ENCODE assay signal across 36 cellular contexts in the genomic region with DNA sequence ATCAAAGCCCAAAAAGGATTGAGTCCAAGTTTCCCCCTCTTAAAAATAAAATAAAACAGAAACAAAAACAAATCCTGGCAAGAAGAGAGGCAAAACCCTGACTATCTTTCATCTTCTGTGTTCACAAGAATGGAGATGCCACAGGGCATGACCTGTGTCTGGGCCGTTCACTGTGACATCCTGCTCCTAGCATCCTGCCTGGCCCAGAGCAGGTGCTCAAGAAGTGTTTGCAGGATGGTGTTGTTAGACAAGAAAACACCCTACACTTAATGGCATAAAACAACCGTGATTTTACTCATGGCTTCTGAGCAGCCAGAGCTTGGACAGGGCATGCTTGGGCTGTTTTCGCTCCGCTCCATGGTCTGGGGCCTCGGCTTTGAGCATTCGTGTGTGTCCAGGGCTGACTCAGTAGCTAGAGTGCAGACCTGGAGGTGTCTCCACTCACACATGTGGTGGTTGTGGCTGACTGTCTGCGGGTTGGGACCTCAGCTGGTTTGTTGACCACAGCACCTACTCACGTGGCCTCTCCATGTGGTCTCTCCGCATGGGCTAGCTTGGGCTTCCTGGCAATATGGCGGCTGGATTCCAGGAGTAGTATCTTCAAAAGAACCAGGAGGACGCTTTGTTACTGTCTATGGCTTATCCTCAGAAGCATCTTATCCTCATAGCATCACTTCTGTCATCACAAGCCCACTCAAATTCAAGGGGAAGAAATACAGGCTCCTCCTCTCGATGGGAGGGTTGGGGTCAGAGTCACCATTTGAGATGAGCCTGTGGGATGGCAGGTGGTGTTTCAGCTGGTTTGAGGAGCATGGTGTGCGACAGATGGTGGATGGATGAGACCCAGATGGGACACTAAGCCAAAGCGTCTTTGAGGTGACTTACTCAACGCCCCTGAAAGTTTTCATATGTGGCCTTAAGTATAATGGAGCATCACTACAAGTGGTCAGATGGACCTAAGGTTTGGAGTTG. TPM values are rescaled to one million over a fixed set of nuclear protein-coding genes. Genes with fewer than 3 reads are reported as not detected.
DNase-seq lines count a peak whose midpoint lies in the region; ATAC-seq and TF ChIP-seq lines count a peak whose summit lies in the region.
"Had no signal": no experiment of that assay in that cellular context is flagged by ENCODE, and none has a peak within 500 bp of the region (broad histone marks: within the 10 kb centered on the region; RNA-seq: fewer than 3 reads in every experiment).

No MANE protein-coding gene starts in this region.

- TF ChIP-seq POLR2A in thyroid gland (IDR thresholded peaks at IDR 0.05) = no peak

- intact Hi-C loops in thyroid gland (cut with DNase I) = no loop called here

- H3K79me2 ChIP-seq in neural progenitor cell (ENCODE audit: low read depth) = no peaks in the 10 kb centered on the region

- H3K4me1 ChIP-seq in neural progenitor cell (no peaks in the 10 kb centered on the region), thyroid gland (no peaks in the 10 kb centered on the region)
- H3K4me1 ChIP-seq: BE2C, body of pancreas, colonic mucosa had no signal

- H3K4me3 ChIP-seq in neural progenitor cell = no peak overlapping the region
- no peak overlapping the region for H3K4me3 ChIP-seq in thyroid gland (replicated peaks in 1 of 3)
- H3K4me3 ChIP-seq: adrenal gland, body of pancreas, colonic mucosa, heart left ventricle, smooth muscle cell had no signal

- peaks cover 2% of the 10 kb centered on the region for H3K9me3 Mint-ChIP-seq in neural progenitor cell
- H3K9me3 Mint-ChIP-seq: activated naive CD4-positive, alpha-beta T cell treated with anti-CD3 and anti-CD28 coated beads for 36 hours; stimulated activated naive CD8-positive, alpha-beta T cell treated with anti-CD3 and anti-CD28 coated beads, Interleukin-15, amount 100 ng/mL, for 72 hours; T-helper 1 cell treated with Interleukin-12 subunit alpha and Interleukin-12 subunit beta and Interleukin-4 antibody, amounts not matched to agents 30 μg/mL and 1 μg/mL, for 36 hours had no signal

- TF ChIP-seq CTCF in VCaP (conservative IDR thresholded peaks at IDR 0.05) = no peak
- TF ChIP-seq CTCF in neural progenitor cell (IDR thresholded peaks at IDR 0.05) = no peak
- TF ChIP-seq CTCF in thyroid gland (IDR thresholded peaks at IDR 0.05) = no peak

- no peak overlapping the region for H3K4me3 Mint-ChIP-seq in neural progenitor cell
- H3K4me3 Mint-ChIP-seq: activated CD4-positive, alpha-beta memory T cell treated with anti-CD3 and anti-CD28 coated beads for 36 hours; activated naive CD4-positive, alpha-beta T cell treated with anti-CD3 and anti-CD28 coated beads for 36 hours; HFFc6; IgD-negative memory B cell; naive thymus-derived CD4-positive, alpha-beta T cell; stimulated activated naive CD8-positive, alpha-beta T cell treated with anti-CD3 and anti-CD28 coated beads, Interleukin-15, amount 100 ng/mL, for 72 hours; T-helper 1 cell treated with Interleukin-12 subunit alpha and Interleukin-12 subunit beta and Interleukin-4 antibody, amounts not matched to agents 30 μg/mL and 1 μg/mL, for 36 hours had no signal

- H3K27ac Mint-ChIP-seq in neural progenitor cell = peak overlapping the region; percentile 29
- H3K27ac Mint-ChIP-seq: activated CD4-positive, alpha-beta memory T cell treated with anti-CD3 and anti-CD28 coated beads for 36 hours; activated naive CD4-positive, alpha-beta T cell treated with anti-CD3 and anti-CD28 coated beads for 36 hours; HFFc6; IgD-negative memory B cell; stimulated activated naive CD8-positive, alpha-beta T cell treated with anti-CD3 and anti-CD28 coated beads, Interleukin-15, amount 100 ng/mL, for 72 hours; T-helper 1 cell treated with Interleukin-12 subunit alpha and Interleukin-12 subunit beta and Interleukin-4 antibody, amounts not matched to agents 30 μg/mL and 1 μg/mL, for 36 hours had no signal

- H3K27ac ChIP-seq in VCaP = peak overlapping the region; percentile 58
- H3K27ac ChIP-seq in epithelial cell of prostate = peak overlapping the region; percentile 25
- H3K27ac ChIP-seq in neural progenitor cell = no peak overlapping the region
- H3K27ac ChIP-seq in thyroid gland = peak overlapping the region in 2 of 3 donors; percentile 17 to 33
- H3K27ac ChIP-seq: colonic mucosa had no signal

- no peak overlapping the region for H2AFZ ChIP-seq in neural progenitor cell (replicated peaks)

- peaks cover 35% of the 10 kb centered on the region for H3K4me1 Mint-ChIP-seq in neural progenitor cell
- H3K4me1 Mint-ChIP-seq: IgD-negative memory B cell had no signal

- H4K20me1 ChIP-seq in neural progenitor cell (ENCODE audit: low read depth) = peaks cover 4% of the 10 kb centered on the region

- DNase-seq in epithelial cell of prostate (ENCODE audit: low read depth, low spot score) (no peak), neural progenitor cell (ENCODE audit: low spot score) (no peak), thyroid gland (no peak), NCI-H2081 (lab: John Stamatoyannopoulos, UW) (no peak)
- DNase-seq in activated CD4-positive, CD25-positive, alpha-beta regulatory T cell (lab: John Stamatoyannopoulos, UW) = no peak
- DNase-seq: activated CD4-positive, alpha-beta memory T cell treated with anti-CD3 and anti-CD28 coated beads for 36 hours; activated CD4-positive, CD25-positive, alpha-beta regulatory T cell treated with anti-CD3 and anti-CD28 coated beads, Interleukin-2, amount 50 U/mL, for 72 hours; activated naive CD4-positive, alpha-beta T cell treated with anti-CD3 and anti-CD28 coated beads for 36 hours; BE2C; colonic mucosa; effector memory CD4-positive, alpha-beta T cell; erythroblast; HFFc6; kidney; midbrain; naive thymus-derived CD4-positive, alpha-beta T cell; NCI-H1092; NCI-H1694 treated with DMSO at 0.1 percent for 48 hours; NCI-H2171; occipital lobe; SK-N-SH; stimulated activated CD4-positive, alpha-beta T cell treated with anti-CD3 and anti-CD28 coated beads, Interleukin-2, amount 100 ng/mL, for 24 hours; stimulated activated CD8-positive, alpha-beta memory T cell treated with anti-CD3 and anti-CD28 coated beads, Interleukin-4, amount 100 ng/mL, for 48 hours; stimulated activated naive CD8-positive, alpha-beta T cell treated with anti-CD3 and anti-CD28 coated beads, Interleukin-15, amount 100 ng/mL, for 72 hours; trophoblast cell had no signal

- WGBS in thyroid gland, 2 donors = 75 to 88% methylated on average over 15 of the region's 15 CpGs

- H3K36me3 ChIP-seq in neural progenitor cell (no peaks in the 10 kb centered on the region), thyroid gland (no peaks in the 10 kb centered on the region)
- H3K36me3 ChIP-seq: adrenal gland, BE2C, colonic mucosa, heart left ventricle had no signal

- H3K36me3 Mint-ChIP-seq in neural progenitor cell = no peaks in the 10 kb centered on the region
- H3K36me3 Mint-ChIP-seq: activated CD4-positive, alpha-beta memory T cell treated with anti-CD3 and anti-CD28 coated beads for 36 hours; naive thymus-derived CD4-positive, alpha-beta T cell had no signal

- peaks cover 16% of the 10 kb centered on the region for H3K27me3 Mint-ChIP-seq in neural progenitor cell (ENCODE audit: insufficient read depth, low read depth)
- H3K27me3 Mint-ChIP-seq: activated CD4-positive, alpha-beta memory T cell treated with anti-CD3 and anti-CD28 coated beads for 36 hours; IgD-negative memory B cell had no signal

- no peak overlapping the region for H3K4me2 ChIP-seq in neural progenitor cell
- H3K4me2 ChIP-seq: SK-N-SH, smooth muscle cell had no signal

- no peaks in the 10 kb centered on the region for H3K9me3 ChIP-seq in neural progenitor cell (ENCODE audit: low read depth)
- no peaks in the 10 kb centered on the region for H3K9me3 ChIP-seq in thyroid gland
- H3K9me3 ChIP-seq: adrenal gland, colonic mucosa, SK-N-SH had no signal

- ATAC-seq in GM21390 (IDR thresholded peaks at IDR 0.05; ENCODE audit: unreplicated experiment) (no peak), HG03460 (IDR thresholded peaks at IDR 0.05; ENCODE audit: unreplicated experiment) (no peak)
- ATAC-seq: naive thymus-derived CD4-positive, alpha-beta T cell; stimulated activated naive CD8-positive, alpha-beta T cell treated with anti-CD3 and anti-CD28 coated beads, Interleukin-15, amount 100 ng/mL, for 72 hours had no signal

- no peaks in the 10 kb centered on the region for H3F3A ChIP-seq in neural progenitor cell (ENCODE audit: low read depth)

- H3K27me3 ChIP-seq in neural progenitor cell (peaks cover 50% of the 10 kb centered on the region), thyroid gland (no peaks in the 10 kb centered on the region)
- H3K27me3 ChIP-seq: adrenal gland, body of pancreas, colonic mucosa had no signal

- H3K9ac ChIP-seq in neural progenitor cell = no peak overlapping the region
- H3K9ac ChIP-seq: SK-N-SH had no signal

RNA-seq across cellular contexts. Expression of a gene that starts 33.2 kb away (rescaled TPM):
- total RNA-seq in neural progenitor cell (ENCODE audit: low replicate concordance) (0.11 and 0.81 TPM in 2 replicates), thyroid gland (1 to 10 TPM; 1.2 to 4.7 (median 2.5) TPM)
- total RNA-seq: activated CD4-positive, alpha-beta memory T cell treated with anti-CD3 and anti-CD28 coated beads for 36 hours; activated naive CD4-positive, alpha-beta T cell treated with anti-CD3 and anti-CD28 coated beads for 36 hours; G401; HFFc6; HT-29; naive thymus-derived CD4-positive, alpha-beta T cell had no signal
